8 cellular contexts compared by ENCODE assay signal in genomic region chr20:58209652-58210397, GRCh38. TPM values are rescaled to one million over a fixed set of nuclear protein-coding genes. Genes with fewer than 3 reads are reported as not detected.
DNase-seq lines count a peak whose midpoint lies in the region; ATAC-seq and TF ChIP-seq lines count a peak whose summit lies in the region.

No MANE protein-coding gene starts in this region.

- H3K9ac ChIP-seq in mammary epithelial cell (ENCODE audit: insufficient read depth, low read length), result no peak overlapping the region

- H3K27ac ChIP-seq in mammary epithelial cell (ENCODE audit: insufficient read depth, low read depth, low read length), result no peak overlapping the region

- H3K4me1 ChIP-seq in mammary epithelial cell (ENCODE audit: insufficient read depth, low read length), result no peaks in the 10 kb centered on the region

- no peaks in the 10 kb centered on the region for H3K9me3 ChIP-seq in mammary epithelial cell (replicated peaks; ENCODE audit: insufficient read depth, low read length)

- H3K27me3 ChIP-seq in mammary epithelial cell (ENCODE audit: insufficient read depth, low read length) (no peaks in the 10 kb centered on the region), kidney epithelial cell (ENCODE audit: control insufficient read depth, insufficient read depth, low read length) (peaks cover 15% of the 10 kb centered on the region)

- in situ Hi-C loops in mammary epithelial cell (cut with MboI; ENCODE audit: low sequenced_read_pairs in 2 of 2), result loop anchor here (5.0 to 25.0 kb wide), 4 partner anchors 608 to 823 kb away; partner anchors contain the start of gene RBM38 (in 1 of the 2)

- 10% methylated on average over 29 of the region's 46 CpGs for WGBS in mammary epithelial cell (ENCODE audit: low coverage, missing lambda C conversion rate)

- DNase-seq in GM03348 (ENCODE audit: low spot score) (peak; percentile 94), NCI-H2107 (lab: John Stamatoyannopoulos, UW) (peak; percentile 65), mammary epithelial cell (peak; percentile 48), kidney epithelial cell (ENCODE audit: low read depth) (no peak)
- peak; percentile 75 to 87 (median 83) for DNase-seq in activated CD4-positive, CD25-positive, alpha-beta regulatory T cell (lab: John Stamatoyannopoulos, UW)
- DNase-seq in stimulated activated CD4-positive, alpha-beta T cell treated with anti-CD3 and anti-CD28 coated beads, Interleukin-1b, Interleukin-23, amount 100 ng/mL, for 48 hours, result peak; percentile 84

- H4K20me1 ChIP-seq in mammary epithelial cell (ENCODE audit: insufficient read depth, low read length), result no peaks in the 10 kb centered on the region

- H3K4me3 ChIP-seq in mammary epithelial cell (replicated peaks in 1 of 3; ENCODE audit: insufficient read depth in 1 of 3, low read depth in 2 of 3, low read length in 3 of 3), result no peak overlapping the region
- H3K4me3 ChIP-seq in kidney epithelial cell (ENCODE audit: low read depth, low read length), result no peak overlapping the region

- H3K36me3 ChIP-seq in mammary epithelial cell (ENCODE audit: insufficient read depth, low read length) (no peaks in the 10 kb centered on the region), kidney epithelial cell (ENCODE audit: control insufficient read depth, insufficient read depth, low read length) (no peaks in the 10 kb centered on the region)

- H3K79me2 ChIP-seq in mammary epithelial cell (ENCODE audit: insufficient read depth, low read length), result no peaks in the 10 kb centered on the region

- H2AFZ ChIP-seq in mammary epithelial cell (ENCODE audit: low read depth, low read length), result peak overlapping the region; percentile 54

- CTCF ChIA-PET in mammary epithelial cell (lab: Charles Lee; ENCODE audit: low non-redundant PET), result interaction anchor here (1.2 kb wide), 1 partner anchor 587 kb away, joined by 6 read pairs; no protein-coding TSS in a partner anchor

- intact Hi-C loops in mammary epithelial cell (cut with micrococcal nuclease), result loop anchor here (1.0 to 5.0 kb wide), 5 partner anchors 15 to 828 kb away; no protein-coding TSS in a partner anchor

- ATAC-seq in HG02642 (IDR thresholded peaks at IDR 0.05; ENCODE audit: poor library complexity, unreplicated experiment) (peak; percentile 69), GM18873 (IDR thresholded peaks at IDR 0.05; ENCODE audit: low FRiP score, unreplicated experiment) (no peak)

- H3K4me2 ChIP-seq in mammary epithelial cell (ENCODE audit: insufficient read depth, low read depth, low read length), result peak overlapping the region; percentile 47

- TF ChIP-seq CTCF in mammary epithelial cell (conservative IDR thresholded peaks at IDR 0.05 in 1 of 2, IDR thresholded peaks at IDR 0.05 in 1 of 2; ENCODE audit: extremely low read depth in 1 of 2, insufficient read depth in 1 of 2, low read depth in 1 of 2, low read length in 2 of 2), result peak; percentile 100
- peak; percentile 100 for TF ChIP-seq CTCF in kidney epithelial cell (IDR thresholded peaks at IDR 0.05; ENCODE audit: insufficient read depth, low read length, poor library complexity, severe bottlenecking)

- dilution Hi-C loops in mammary epithelial cell (cut with HindIII; ENCODE audit: low sequenced_read_pairs), result no loop called here

- no TSS peak for BruUV-seq in mammary epithelial cell (replicated peaks; lab: Mats Ljungman, UMichigan)

RNA-seq across cellular contexts. Expression of gene ANKRD60, which starts 18.6 kb away (rescaled TPM):
- total RNA-seq in mammary epithelial cell, result not detected
- polyA plus RNA-seq in mammary epithelial cell, result not detected
- polyA minus RNA-seq in mammary epithelial cell, result not detected
- total RNA-seq in kidney epithelial cell, result not detected in 2 replicates
